1 cellular context compared by ENCODE assay signal in genomic region chr2:206765242-206766056, GRCh38.
TF ChIP-seq lines count a peak whose summit lies in the region.

Gene FASTKD2, plus strand, starts transcription at chr2:206765606. Its CDS starts 1,088 bp downstream, at chr2:206766694.
Gene MDH1B, minus strand, starts transcription at chr2:206765328. Its CDS starts 57 bp downstream, at chr2:206765271.

TF ChIP-seq in HepG2, 621 proteins besides CTCF, POLR2A, EP300 and RAD21 (continued from another document and continues in another):
- TF ChIP-seq, protein P1, sequence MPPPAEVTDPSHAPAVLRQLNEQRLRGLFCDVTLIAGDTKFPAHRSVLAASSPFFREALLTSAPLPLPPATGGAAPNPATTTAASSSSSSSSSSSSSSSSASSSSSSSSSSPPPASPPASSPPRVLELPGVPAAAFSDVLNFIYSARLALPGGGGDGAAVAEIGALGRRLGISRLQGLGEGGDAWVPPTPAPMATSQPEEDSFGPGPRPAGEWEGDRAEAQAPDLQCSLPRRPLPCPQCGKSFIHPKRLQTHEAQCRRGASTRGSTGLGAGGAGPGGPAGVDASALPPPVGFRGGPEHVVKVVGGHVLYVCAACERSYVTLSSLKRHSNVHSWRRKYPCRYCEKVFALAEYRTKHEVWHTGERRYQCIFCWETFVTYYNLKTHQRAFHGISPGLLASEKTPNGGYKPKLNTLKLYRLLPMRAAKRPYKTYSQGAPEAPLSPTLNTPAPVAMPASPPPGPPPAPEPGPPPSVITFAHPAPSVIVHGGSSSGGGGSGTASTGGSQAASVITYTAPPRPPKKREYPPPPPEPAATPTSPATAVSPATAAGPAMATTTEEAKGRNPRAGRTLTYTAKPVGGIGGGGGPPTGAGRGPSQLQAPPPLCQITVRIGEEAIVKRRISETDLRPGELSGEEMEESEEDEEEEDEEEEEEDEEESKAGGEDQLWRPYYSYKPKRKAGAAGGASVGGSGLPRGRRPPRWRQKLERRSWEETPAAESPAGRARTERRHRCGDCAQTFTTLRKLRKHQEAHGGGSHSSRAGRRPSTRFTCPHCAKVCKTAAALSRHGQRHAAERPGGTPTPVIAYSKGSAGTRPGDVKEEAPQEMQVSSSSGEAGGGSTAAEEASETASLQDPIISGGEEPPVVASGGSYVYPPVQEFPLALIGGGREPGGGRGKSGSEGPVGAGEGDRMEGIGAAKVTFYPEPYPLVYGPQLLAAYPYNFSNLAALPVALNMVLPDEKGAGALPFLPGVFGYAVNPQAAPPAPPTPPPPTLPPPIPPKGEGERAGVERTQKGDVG (CRISPR knock-in tag; IDR thresholded peaks at IDR 0.05; ENCODE audit: borderline replicate concordance), result 0 out of 2 replicates have a peak, but pooled peaks have one; percentile 52
- 0 out of 2 replicates have a peak, but pooled peaks have one; percentile 70 for TF ChIP-seq NFATC3 (CRISPR knock-in tag; IDR thresholded peaks at IDR 0.05)
- TF ChIP-seq ZSCAN9 (CRISPR knock-in tag; IDR thresholded peaks at IDR 0.05; ENCODE audit: borderline replicate concordance), result peak; percentile 96
- TF ChIP-seq, protein P2, sequence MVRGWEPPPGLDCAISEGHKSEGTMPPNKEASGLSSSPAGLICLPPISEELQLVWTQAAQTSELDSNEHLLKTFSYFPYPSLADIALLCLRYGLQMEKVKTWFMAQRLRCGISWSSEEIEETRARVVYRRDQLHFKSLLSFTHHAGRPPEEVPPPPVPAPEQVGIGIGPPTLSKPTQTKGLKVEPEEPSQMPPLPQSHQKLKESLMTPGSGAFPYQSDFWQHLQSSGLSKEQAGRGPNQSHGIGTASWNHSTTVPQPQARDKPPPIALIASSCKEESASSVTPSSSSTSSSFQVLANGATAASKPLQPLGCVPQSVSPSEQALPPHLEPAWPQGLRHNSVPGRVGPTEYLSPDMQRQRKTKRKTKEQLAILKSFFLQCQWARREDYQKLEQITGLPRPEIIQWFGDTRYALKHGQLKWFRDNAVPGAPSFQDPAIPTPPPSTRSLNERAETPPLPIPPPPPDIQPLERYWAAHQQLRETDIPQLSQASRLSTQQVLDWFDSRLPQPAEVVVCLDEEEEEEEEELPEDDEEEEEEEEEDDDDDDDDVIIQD (CRISPR knock-in tag; IDR thresholded peaks at IDR 0.05; ENCODE audit: low read depth), result peak; percentile 71
- 0 out of 2 replicates have a peak, but pooled peaks have one; percentile 43 for TF ChIP-seq ZNF441 (CRISPR knock-in tag; IDR thresholded peaks at IDR 0.05; ENCODE audit: borderline replicate concordance)
- no peak for TF ChIP-seq ZBTB21 (CRISPR knock-in tag; IDR thresholded peaks at IDR 0.05)
- peak; percentile 77 for TF ChIP-seq ZNF331 (CRISPR knock-in tag; IDR thresholded peaks at IDR 0.05)
- peak in 1 of 2 experiments; percentile 87; a peak in 2 of 4 replicates for TF ChIP-seq KLF16 (CRISPR knock-in tag; IDR thresholded peaks at IDR 0.05)
- peak; percentile 96 for TF ChIP-seq RNF2 (conservative IDR thresholded peaks at IDR 0.05; ENCODE audit: low read depth)
- no peak for TF ChIP-seq PLSCR1 (CRISPR knock-in tag; IDR thresholded peaks at IDR 0.05; ENCODE audit: borderline replicate concordance)
- TF ChIP-seq, protein P3, sequence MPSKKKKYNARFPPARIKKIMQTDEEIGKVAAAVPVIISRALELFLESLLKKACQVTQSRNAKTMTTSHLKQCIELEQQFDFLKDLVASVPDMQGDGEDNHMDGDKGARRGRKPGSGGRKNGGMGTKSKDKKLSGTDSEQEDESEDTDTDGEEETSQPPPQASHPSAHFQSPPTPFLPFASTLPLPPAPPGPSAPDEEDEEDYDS (CRISPR knock-in tag; IDR thresholded peaks at IDR 0.05), result peak; percentile 82
- peak; percentile 68; the same call in 1 of the 2 replicates for TF ChIP-seq ZFP36L2 (CRISPR knock-in tag; IDR thresholded peaks at IDR 0.05)
- TF ChIP-seq DR1 (CRISPR knock-in tag; IDR thresholded peaks at IDR 0.05), result peak; percentile 64; the same call in 1 of the 2 replicates
- peak; percentile 62; the same call in 1 of the 2 replicates for TF ChIP-seq IRF1 (CRISPR knock-in tag; IDR thresholded peaks at IDR 0.05; ENCODE audit: low read depth)
- peak; percentile 54; the same call in 1 of the 2 replicates for TF ChIP-seq TP53 (CRISPR knock-in tag; conservative IDR thresholded peaks at IDR 0.05)
- peak; percentile 58; the same call in 1 of the 2 replicates for TF ChIP-seq ZKSCAN1 (IDR thresholded peaks at IDR 0.05; ENCODE audit: low read length)
- TF ChIP-seq, protein P4, sequence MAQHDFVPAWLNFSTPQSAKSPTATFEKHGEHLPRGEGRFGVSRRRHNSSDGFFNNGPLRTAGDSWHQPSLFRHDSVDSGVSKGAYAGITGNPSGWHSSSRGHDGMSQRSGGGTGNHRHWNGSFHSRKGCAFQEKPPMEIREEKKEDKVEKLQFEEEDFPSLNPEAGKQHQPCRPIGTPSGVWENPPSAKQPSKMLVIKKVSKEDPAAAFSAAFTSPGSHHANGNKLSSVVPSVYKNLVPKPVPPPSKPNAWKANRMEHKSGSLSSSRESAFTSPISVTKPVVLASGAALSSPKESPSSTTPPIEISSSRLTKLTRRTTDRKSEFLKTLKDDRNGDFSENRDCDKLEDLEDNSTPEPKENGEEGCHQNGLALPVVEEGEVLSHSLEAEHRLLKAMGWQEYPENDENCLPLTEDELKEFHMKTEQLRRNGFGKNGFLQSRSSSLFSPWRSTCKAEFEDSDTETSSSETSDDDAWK (CRISPR knock-in tag; IDR thresholded peaks at IDR 0.05), result no peak
- peak; percentile 34; the same call in 1 of the 2 replicates for TF ChIP-seq TBX3 (IDR thresholded peaks at IDR 0.05; ENCODE audit: borderline replicate concordance)
- no peak for TF ChIP-seq LRRFIP1 (CRISPR knock-in tag; conservative IDR thresholded peaks at IDR 0.05)
- TF ChIP-seq GZF1 (CRISPR knock-in tag; IDR thresholded peaks at IDR 0.05), result peak; percentile 90; the same call in 1 of the 2 replicates
- 0 out of 2 replicates have a peak, but pooled peaks have one; percentile 68 for TF ChIP-seq BRCA1 (CRISPR knock-in tag; IDR thresholded peaks at IDR 0.05)
- peak; percentile 15; the same call in 1 of the 2 replicates for TF ChIP-seq ZBTB10 (CRISPR knock-in tag; IDR thresholded peaks at IDR 0.05; ENCODE audit: borderline replicate concordance)
- TF ChIP-seq GATAD1 (CRISPR knock-in tag; IDR thresholded peaks at IDR 0.05), result peak; percentile 100
- TF ChIP-seq RBM22 (optimal IDR thresholded peaks at IDR 0.05; ENCODE audit: low read length), result no peak
- TF ChIP-seq CHD4 (IDR thresholded peaks at IDR 0.05; ENCODE audit: borderline replicate concordance, low read length), result no peak; the same call in 1 of the 2 replicates
- peak; percentile 97 for TF ChIP-seq PHF8 (CRISPR knock-in tag; IDR thresholded peaks at IDR 0.05)
- peak; percentile 15; the same call in 1 of the 2 replicates for TF ChIP-seq RARA (CRISPR knock-in tag; IDR thresholded peaks at IDR 0.05)
- peak; percentile 87 for TF ChIP-seq TMF1 (CRISPR knock-in tag; IDR thresholded peaks at IDR 0.05; ENCODE audit: low read depth)
- TF ChIP-seq ZNF20 (CRISPR knock-in tag; IDR thresholded peaks at IDR 0.05), result no peak
- no peak for TF ChIP-seq NFKBIZ (CRISPR knock-in tag; IDR thresholded peaks at IDR 0.05)
- TF ChIP-seq FOXK1 (CRISPR knock-in tag; IDR thresholded peaks at IDR 0.05; ENCODE audit: borderline replicate concordance, low read depth), result peak; percentile 85; the same call in 1 of the 2 replicates
- TF ChIP-seq, protein P5, sequence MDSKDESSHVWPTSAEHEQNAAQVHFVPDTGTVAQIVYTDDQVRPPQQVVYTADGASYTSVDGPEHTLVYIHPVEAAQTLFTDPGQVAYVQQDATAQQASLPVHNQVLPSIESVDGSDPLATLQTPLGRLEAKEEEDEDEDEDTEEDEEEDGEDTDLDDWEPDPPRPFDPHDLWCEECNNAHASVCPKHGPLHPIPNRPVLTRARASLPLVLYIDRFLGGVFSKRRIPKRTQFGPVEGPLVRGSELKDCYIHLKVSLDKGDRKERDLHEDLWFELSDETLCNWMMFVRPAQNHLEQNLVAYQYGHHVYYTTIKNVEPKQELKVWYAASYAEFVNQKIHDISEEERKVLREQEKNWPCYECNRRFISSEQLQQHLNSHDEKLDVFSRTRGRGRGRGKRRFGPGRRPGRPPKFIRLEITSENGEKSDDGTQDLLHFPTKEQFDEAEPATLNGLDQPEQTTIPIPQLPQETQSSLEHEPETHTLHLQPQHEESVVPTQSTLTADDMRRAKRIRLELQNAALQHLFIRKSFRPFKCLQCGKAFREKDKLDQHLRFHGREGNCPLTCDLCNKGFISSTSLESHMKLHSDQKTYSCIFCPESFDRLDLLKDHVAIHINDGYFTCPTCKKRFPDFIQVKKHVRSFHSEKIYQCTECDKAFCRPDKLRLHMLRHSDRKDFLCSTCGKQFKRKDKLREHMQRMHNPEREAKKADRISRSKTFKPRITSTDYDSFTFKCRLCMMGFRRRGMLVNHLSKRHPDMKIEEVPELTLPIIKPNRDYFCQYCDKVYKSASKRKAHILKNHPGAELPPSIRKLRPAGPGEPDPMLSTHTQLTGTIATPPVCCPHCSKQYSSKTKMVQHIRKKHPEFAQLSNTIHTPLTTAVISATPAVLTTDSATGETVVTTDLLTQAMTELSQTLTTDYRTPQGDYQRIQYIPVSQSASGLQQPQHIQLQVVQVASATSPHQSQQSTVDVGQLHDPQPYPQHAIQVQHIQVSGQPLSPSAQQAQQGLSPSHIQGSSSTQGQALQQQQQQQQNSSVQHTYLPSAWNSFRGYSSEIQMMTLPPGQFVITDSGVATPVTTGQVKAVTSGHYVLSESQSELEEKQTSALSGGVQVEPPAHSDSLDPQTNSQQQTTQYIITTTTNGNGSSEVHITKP (CRISPR knock-in tag; IDR thresholded peaks at IDR 0.05; ENCODE audit: low read depth), result peak; percentile 49; the same call in 1 of the 2 replicates
- TF ChIP-seq, protein P6, sequence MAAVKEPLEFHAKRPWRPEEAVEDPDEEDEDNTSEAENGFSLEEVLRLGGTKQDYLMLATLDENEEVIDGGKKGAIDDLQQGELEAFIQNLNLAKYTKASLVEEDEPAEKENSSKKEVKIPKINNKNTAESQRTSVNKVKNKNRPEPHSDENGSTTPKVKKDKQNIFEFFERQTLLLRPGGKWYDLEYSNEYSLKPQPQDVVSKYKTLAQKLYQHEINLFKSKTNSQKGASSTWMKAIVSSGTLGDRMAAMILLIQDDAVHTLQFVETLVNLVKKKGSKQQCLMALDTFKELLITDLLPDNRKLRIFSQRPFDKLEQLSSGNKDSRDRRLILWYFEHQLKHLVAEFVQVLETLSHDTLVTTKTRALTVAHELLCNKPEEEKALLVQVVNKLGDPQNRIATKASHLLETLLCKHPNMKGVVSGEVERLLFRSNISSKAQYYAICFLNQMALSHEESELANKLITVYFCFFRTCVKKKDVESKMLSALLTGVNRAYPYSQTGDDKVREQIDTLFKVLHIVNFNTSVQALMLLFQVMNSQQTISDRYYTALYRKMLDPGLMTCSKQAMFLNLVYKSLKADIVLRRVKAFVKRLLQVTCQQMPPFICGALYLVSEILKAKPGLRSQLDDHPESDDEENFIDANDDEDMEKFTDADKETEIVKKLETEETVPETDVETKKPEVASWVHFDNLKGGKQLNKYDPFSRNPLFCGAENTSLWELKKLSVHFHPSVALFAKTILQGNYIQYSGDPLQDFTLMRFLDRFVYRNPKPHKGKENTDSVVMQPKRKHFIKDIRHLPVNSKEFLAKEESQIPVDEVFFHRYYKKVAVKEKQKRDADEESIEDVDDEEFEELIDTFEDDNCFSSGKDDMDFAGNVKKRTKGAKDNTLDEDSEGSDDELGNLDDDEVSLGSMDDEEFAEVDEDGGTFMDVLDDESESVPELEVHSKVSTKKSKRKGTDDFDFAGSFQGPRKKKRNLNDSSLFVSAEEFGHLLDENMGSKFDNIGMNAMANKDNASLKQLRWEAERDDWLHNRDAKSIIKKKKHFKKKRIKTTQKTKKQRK (IDR thresholded peaks at IDR 0.05; ENCODE audit: low read length), result no peak
